Comparison of ENCODE assay signal across 18 cellular contexts in the genomic region with DNA sequence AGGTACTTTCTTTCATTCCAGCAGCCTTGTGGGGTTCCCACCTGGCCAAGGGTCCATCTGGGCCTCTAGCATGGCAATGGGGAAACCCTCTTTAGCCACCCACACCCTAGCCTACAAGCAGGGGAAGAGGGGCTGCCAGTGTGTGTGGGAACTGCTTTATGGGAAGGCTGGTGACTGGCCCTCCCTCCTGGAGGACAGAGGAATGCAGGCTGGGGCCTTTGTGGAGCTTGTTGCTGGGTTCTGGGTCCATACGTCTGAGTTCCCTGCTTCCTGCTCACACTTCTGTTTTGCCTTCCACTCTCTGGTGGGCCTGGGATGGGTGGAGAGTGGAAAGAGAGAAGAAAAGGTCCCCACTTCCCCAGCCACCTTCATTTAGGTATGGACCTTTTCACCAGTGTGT. TPM values are rescaled to one million over a fixed set of nuclear protein-coding genes. Genes with fewer than 3 reads are reported as not detected.
DNase-seq lines count a peak whose midpoint lies in the region; ATAC-seq and TF ChIP-seq lines count a peak whose summit lies in the region.
"Had no signal": no experiment of that assay in that cellular context is flagged by ENCODE, and none has a peak within 500 bp of the region (broad histone marks: within the 10 kb centered on the region; RNA-seq: fewer than 3 reads in every experiment).

No MANE protein-coding gene starts in this region.

- no peak overlapping the region for H2AFZ ChIP-seq in GM23338
- 0 out of 2 replicates have a peak overlapping the region, but pooled peaks have one; percentile 19 for H2AFZ ChIP-seq in Karpas-422 (ENCODE audit: low read length)
- peak overlapping the region; percentile 65 for H2AFZ ChIP-seq in SU-DHL-6 (ENCODE audit: low read depth, low read length, severe bottlenecking)

- no peaks in the 10 kb centered on the region for H3K27me3 ChIP-seq in DOHH2 (ENCODE audit: control insufficient read depth, low read length)
- H3K27me3 ChIP-seq in GM23338 (ENCODE audit: insufficient read depth): peaks cover 89% of the 10 kb centered on the region
- no peaks in the 10 kb centered on the region for H3K27me3 ChIP-seq in Karpas-422 (ENCODE audit: low read length)
- no peaks in the 10 kb centered on the region for H3K27me3 ChIP-seq in SU-DHL-6 (ENCODE audit: low read length)
- H3K27me3 ChIP-seq in SJCRH30: no peaks in the 10 kb centered on the region

- H3K27me3 Mint-ChIP-seq in GM23338 (ENCODE audit: insufficient read depth, low read depth, poor library complexity): peaks cover 73% of the 10 kb centered on the region
- H3K27me3 Mint-ChIP-seq in activated CD4-positive, alpha-beta T cell treated with anti-CD3 and anti-CD28 coated beads, Interleukin-2, amount 10 ng/mL, durations not matched to agents 7 days and 5 days: peaks cover 67% of the 10 kb centered on the region

- H3K27ac ChIP-seq in DOHH2 (ENCODE audit: low read depth, low read length) (peak overlapping the region; percentile 43), GM23338 (ENCODE audit: low read depth) (no peak overlapping the region), Karpas-422 (ENCODE audit: low read length) (peak overlapping the region; percentile 88), SU-DHL-6 (ENCODE audit: low read depth, low read length) (no peak overlapping the region), SJCRH30 (no peak overlapping the region)
- H3K27ac ChIP-seq: KMS-11 had no signal

- H3K36me3 ChIP-seq in DOHH2 (ENCODE audit: control insufficient read depth, low read length) (no peaks in the 10 kb centered on the region), GM23338 (ENCODE audit: insufficient read depth) (no peaks in the 10 kb centered on the region), Karpas-422 (ENCODE audit: insufficient read depth, low read length) (no peaks in the 10 kb centered on the region), SU-DHL-6 (ENCODE audit: low read length) (no peaks in the 10 kb centered on the region), SJCRH30 (no peaks in the 10 kb centered on the region)
- H3K36me3 ChIP-seq: BE2C, HAP-1 had no signal

- H3K4me1 ChIP-seq in DOHH2 (ENCODE audit: control insufficient read depth, low read length) (peaks cover 89% of the 10 kb centered on the region), GM23338 (ENCODE audit: insufficient read depth) (no peaks in the 10 kb centered on the region), Karpas-422 (ENCODE audit: low read length) (peaks cover 93% of the 10 kb centered on the region), SJCRH30 (no peaks in the 10 kb centered on the region)
- H3K4me1 ChIP-seq: BE2C, HAP-1 had no signal

- no peaks in the 10 kb centered on the region for H4K20me1 ChIP-seq in DOHH2 (ENCODE audit: control insufficient read depth, insufficient read depth, low read depth, low read length)
- H4K20me1 ChIP-seq in GM23338 (replicated peaks; ENCODE audit: insufficient read depth): peaks cover 7% of the 10 kb centered on the region; the same call in 1 of the 2 replicates
- H4K20me1 ChIP-seq in Karpas-422 (ENCODE audit: insufficient read depth, low read depth, low read length): no peaks in the 10 kb centered on the region
- no peaks in the 10 kb centered on the region for H4K20me1 ChIP-seq in SU-DHL-6 (ENCODE audit: low read depth, low read length)

- POLR2A ChIA-PET in activated CD4-positive, alpha-beta T cell treated with anti-CD3 and anti-CD28 coated beads, Interleukin-2, amount 10 ng/mL, durations not matched to agents 7 days and 5 days (lab: Charles Lee): no interaction called here

- H3K9me2 ChIP-seq in DOHH2 (replicated peaks; ENCODE audit: control insufficient read depth, low read length) (no peaks in the 10 kb centered on the region), GM23338 (ENCODE audit: insufficient read depth) (no peaks in the 10 kb centered on the region), Karpas-422 (replicated peaks; ENCODE audit: insufficient read depth, low read length) (no peaks in the 10 kb centered on the region), SU-DHL-6 (replicated peaks; ENCODE audit: insufficient read depth, low read length) (no peaks in the 10 kb centered on the region)

- TF ChIP-seq CTCF in DOHH2 (IDR thresholded peaks at IDR 0.05; ENCODE audit: low read depth, low read length, poor library complexity, severe bottlenecking): no peak
- TF ChIP-seq CTCF in GM23338 (conservative IDR thresholded peaks at IDR 0.05; ENCODE audit: low read depth in 2 of 2): no peak
- TF ChIP-seq CTCF in SU-DHL-6 (IDR thresholded peaks at IDR 0.05; ENCODE audit: insufficient read depth, low read length, poor library complexity, severe bottlenecking): no peak

- H3F3A ChIP-seq in DOHH2 (ENCODE audit: control insufficient read depth, insufficient read depth) (peaks cover 4% of the 10 kb centered on the region), GM23338 (replicated peaks; ENCODE audit: low read depth) (no peaks in the 10 kb centered on the region), SU-DHL-6 (ENCODE audit: insufficient read depth) (0 out of 2 replicates have a peak, but pooled peaks cover 4% of the 10 kb centered on the region)

- DNase-seq in GM23338 (ENCODE audit: low spot score): no peak
- DNase-seq in Karpas-422: no peak
- DNase-seq in SJCRH30: no peak
- DNase-seq in activated CD4-positive, alpha-beta T cell treated with anti-CD3 and anti-CD28 coated beads, Interleukin-2, amount 10 ng/mL, durations not matched to agents 7 days and 5 days: no peak
- DNase-seq in NCI-H1436 (lab: John Stamatoyannopoulos, UW): no peak
- DNase-seq in dedifferentiated amniotic fluid mesenchymal stem cell (ENCODE audit: extremely low spot score): no peak
- DNase-seq: ACHN; BE2C; C1 segment of cervical spinal cord; CD4-positive, CD25-positive, alpha-beta regulatory T cell; CD8-positive, alpha-beta memory T cell; COR-L47; GF-D8 had no signal

- H3K4me2 ChIP-seq in DOHH2 (ENCODE audit: low read length): peak overlapping the region; percentile 44
- H3K4me2 ChIP-seq in GM23338: no peak overlapping the region
- H3K4me2 ChIP-seq in Karpas-422 (ENCODE audit: low read depth, low read length, poor library complexity, severe bottlenecking): peak overlapping the region; percentile 11
- peak overlapping the region; percentile 11 for H3K4me2 ChIP-seq in SU-DHL-6 (ENCODE audit: low read depth, low read length, poor library complexity, severe bottlenecking)
- H3K4me2 ChIP-seq: KMS-11 had no signal

- H3K4me1 Mint-ChIP-seq in GM23338: peaks cover 16% of the 10 kb centered on the region
- peaks cover 6% of the 10 kb centered on the region for H3K4me1 Mint-ChIP-seq in activated CD4-positive, alpha-beta T cell treated with anti-CD3 and anti-CD28 coated beads, Interleukin-2, amount 10 ng/mL, durations not matched to agents 7 days and 5 days

- CTCF ChIA-PET in activated CD4-positive, alpha-beta T cell treated with anti-CD3 and anti-CD28 coated beads, Interleukin-2, amount 10 ng/mL, durations not matched to agents 7 days and 5 days (lab: Charles Lee): no interaction called here

- H3K9me3 ChIP-seq in DOHH2 (ENCODE audit: control insufficient read depth, insufficient read depth, low read length): no peaks in the 10 kb centered on the region
- H3K9me3 ChIP-seq in Karpas-422 (ENCODE audit: low read length): no peaks in the 10 kb centered on the region
- no peaks in the 10 kb centered on the region for H3K9me3 ChIP-seq in SU-DHL-6 (ENCODE audit: insufficient read depth, low read length)
- no peaks in the 10 kb centered on the region for H3K9me3 ChIP-seq in SJCRH30 (replicated peaks)
- H3K9me3 ChIP-seq: BE2C, HAP-1 had no signal

- H3K4me3 Mint-ChIP-seq in GM23338: no peak overlapping the region
- no peak overlapping the region for H3K4me3 Mint-ChIP-seq in activated CD4-positive, alpha-beta T cell treated with anti-CD3 and anti-CD28 coated beads, Interleukin-2, amount 10 ng/mL, durations not matched to agents 7 days and 5 days
- H3K4me3 Mint-ChIP-seq: CD4-positive, CD25-positive, alpha-beta regulatory T cell; CD8-positive, alpha-beta memory T cell had no signal

- ATAC-seq in GM23338: peak; percentile 16; the same call in 2 of the 3 replicates

- H3K9me3 Mint-ChIP-seq in GM23338: no peaks in the 10 kb centered on the region; the same call in 2 of the 3 replicates
- no peaks in the 10 kb centered on the region for H3K9me3 Mint-ChIP-seq in activated CD4-positive, alpha-beta T cell treated with anti-CD3 and anti-CD28 coated beads, Interleukin-2, amount 10 ng/mL, durations not matched to agents 7 days and 5 days
- H3K9me3 Mint-ChIP-seq: CD8-positive, alpha-beta memory T cell had no signal

- peak overlapping the region; percentile 19; the same call in 1 of the 2 replicates for H3K4me3 ChIP-seq in DOHH2 (ENCODE audit: low read length)
- H3K4me3 ChIP-seq in GM23338: no peak overlapping the region
- H3K4me3 ChIP-seq in Karpas-422 (ENCODE audit: low read length): no peak overlapping the region
- H3K4me3 ChIP-seq in SU-DHL-6 (ENCODE audit: insufficient read depth, low read length, poor library complexity, severe bottlenecking): no peak overlapping the region
- no peak overlapping the region for H3K4me3 ChIP-seq in SJCRH30
- H3K4me3 ChIP-seq: HAP-1 had no signal

- H3K36me3 Mint-ChIP-seq in GM23338 (ENCODE audit: low read depth): no peaks in the 10 kb centered on the region
- no peaks in the 10 kb centered on the region for H3K36me3 Mint-ChIP-seq in activated CD4-positive, alpha-beta T cell treated with anti-CD3 and anti-CD28 coated beads, Interleukin-2, amount 10 ng/mL, durations not matched to agents 7 days and 5 days (ENCODE audit: low read depth)
- H3K36me3 Mint-ChIP-seq: CD4-positive, CD25-positive, alpha-beta regulatory T cell; CD8-positive, alpha-beta memory T cell had no signal

- H3K9ac ChIP-seq in Karpas-422 (ENCODE audit: low read length) (peak overlapping the region; percentile 29; the same call in 1 of the 2 replicates), SU-DHL-6 (ENCODE audit: low read length) (no peak overlapping the region)
- H3K9ac ChIP-seq: KMS-11 had no signal

- H3K79me2 ChIP-seq in DOHH2 (ENCODE audit: control insufficient read depth, low read length) (0 out of 2 replicates have a peak, but pooled peaks cover 5% of the 10 kb centered on the region), GM23338 (replicated peaks; ENCODE audit: insufficient read depth) (no peaks in the 10 kb centered on the region), Karpas-422 (ENCODE audit: low read length) (no peaks in the 10 kb centered on the region), SU-DHL-6 (ENCODE audit: insufficient read depth, low read length) (no peaks in the 10 kb centered on the region)

- H3K27ac Mint-ChIP-seq in GM23338: no peak overlapping the region
- H3K27ac Mint-ChIP-seq in activated CD4-positive, alpha-beta T cell treated with anti-CD3 and anti-CD28 coated beads, Interleukin-2, amount 10 ng/mL, durations not matched to agents 7 days and 5 days: no peak overlapping the region
- H3K27ac Mint-ChIP-seq: CD4-positive, CD25-positive, alpha-beta regulatory T cell; CD8-positive, alpha-beta memory T cell had no signal

TF ChIP-seq in GM23338, 12 proteins besides CTCF, POLR2A, EP300 and RAD21 (continues in another document):
- TF ChIP-seq ZNF331 (CRISPR knock-in tag; IDR thresholded peaks at IDR 0.05; ENCODE audit: low read depth): no peak

RNA-seq across cellular contexts. Expression of gene PITX1, which starts 14.9 kb away (rescaled TPM):
- total RNA-seq in GM23338 (2014; rRNA removed; shearing (Covaris generic)): not detected in 2 replicates
- not detected in 2 replicates for polyA plus RNA-seq in GM23338 (2016; fragmentation: Nextera tagmentation; extraction: Ambion mirVana)
- 173 and 469 TPM in 2 replicates for total RNA-seq in Karpas-422 (2014; rRNA removed; shearing (Covaris generic); ENCODE audit: low replicate concordance)
- 37.8 and 38.5 TPM in 2 replicates for total RNA-seq in SJCRH30 (2014; rRNA removed; shearing (Covaris generic))
- not detected for total RNA-seq in activated CD4-positive, alpha-beta T cell treated with anti-CD3 and anti-CD28 coated beads, Interleukin-2, amount 10 ng/mL, durations not matched to agents 7 days and 5 days
- total RNA-seq: CD4-positive, CD25-positive, alpha-beta regulatory T cell; CD8-positive, alpha-beta memory T cell; H1 had no signal
- polyA plus RNA-seq: CD4-positive, CD25-positive, alpha-beta regulatory T cell; CD8-positive, alpha-beta memory T cell had no signal

Comparison
In these comparisons a context has a peak if more than half of its experiments do, and no peak if none do; other contexts are left out.
1. H3K27ac ChIP-seq: peak in DOHH2 (single experiment) and Karpas-422 (single experiment); none in GM23338 (single experiment), SU-DHL-6 (single experiment) and SJCRH30 (single experiment).
2. RNA of gene PITX1, which starts 14.9 kb away (total RNA-seq): 173 to 469 TPM in Karpas-422 and 37.8 to 38.5 TPM in SJCRH30; not detected in activated CD4-positive, alpha-beta T cell treated with anti-CD3 and anti-CD28 coated beads, Interleukin-2, amount 10 ng/mL, durations not matched to agents 7 days and 5 days and not detected in GM23338; every median in the first group is over 10 times any median in the second.